Comparison of ENCODE assay signal across 15 cellular contexts in the genomic region with DNA sequence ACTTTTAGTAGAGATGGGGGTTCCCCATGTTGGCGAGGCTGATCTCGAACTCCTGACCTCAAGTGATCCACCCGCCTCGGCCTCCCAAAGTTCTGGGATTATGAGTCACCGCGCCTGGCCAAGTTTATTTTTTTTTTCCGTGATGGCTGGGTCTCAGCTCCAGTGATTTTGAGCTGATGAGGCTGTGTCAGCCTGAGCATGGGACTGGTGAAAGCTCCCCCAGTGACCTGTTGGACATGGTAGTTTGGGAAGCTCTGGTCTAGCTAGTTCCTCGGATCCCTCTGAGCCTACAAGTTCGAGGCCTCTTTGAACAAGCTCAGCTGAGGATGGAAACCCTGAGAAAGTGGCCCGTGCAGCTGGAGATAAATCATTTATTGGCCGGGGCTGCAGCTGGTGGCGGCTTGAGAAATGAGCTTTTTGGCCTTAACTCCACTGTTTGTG.
DNase-seq lines count a peak whose midpoint lies in the region; ATAC-seq and TF ChIP-seq lines count a peak whose summit lies in the region.
"Had no signal": no experiment of that assay in that cellular context is flagged by ENCODE, and none has a peak within 500 bp of the region (broad histone marks: within the 10 kb centered on the region; RNA-seq: fewer than 3 reads in every experiment).

No MANE protein-coding gene starts in this region.

- no peak for TF ChIP-seq EP300 in upper lobe of left lung (IDR thresholded peaks at IDR 0.05)

- DNase-seq in MG63 (peak; percentile 28), fibroblast of peridontal ligament (ENCODE audit: extremely low read depth) (peak; percentile 77), upper lobe of left lung (no peak), NCI-H1048 (lab: John Stamatoyannopoulos, UW) (no peak), foreskin keratinocyte (no peak)
- DNase-seq: activated CD4-positive, alpha-beta T cell treated with anti-CD3 and anti-CD28 coated beads, Interleukin-2, amount 50 U/mL, for 1 hour; activated naive CD4-positive, alpha-beta T cell treated with Interleukin-2 at 50 U/mL for 16 hours; Caco-2; effector CD8-positive, alpha-beta T cell; NCI-H1105; NCI-H82; trophoblast cell had no signal

- H3K9me3 ChIP-seq in MG63 = no peaks in the 10 kb centered on the region
- H3K9me3 ChIP-seq in muscle layer of duodenum (ENCODE audit: control insufficient read depth in 1 of 2, low read length in 2 of 2) = no peaks in the 10 kb centered on the region
- H3K9me3 ChIP-seq in upper lobe of left lung = no peaks in the 10 kb centered on the region

- peak overlapping the region; percentile 69 for H3K27ac ChIP-seq in muscle layer of duodenum (ENCODE audit: low read length)
- peak overlapping the region; percentile 69 to 88 (median 76) for H3K27ac ChIP-seq in upper lobe of left lung
- no peak overlapping the region for H3K27ac ChIP-seq in foreskin keratinocyte

- H3K27me3 ChIP-seq in MG63 (no peaks in the 10 kb centered on the region), muscle layer of duodenum (ENCODE audit: low read depth, low read length) (no peaks in the 10 kb centered on the region), upper lobe of left lung (no peaks in the 10 kb centered on the region), foreskin keratinocyte (no peaks in the 10 kb centered on the region)

- peak in 1 of 2 donors; percentile 73 for ATAC-seq in upper lobe of left lung (ENCODE audit: low FRiP score in 2 of 2)
- no peak for ATAC-seq in GM19351 (IDR thresholded peaks at IDR 0.05; ENCODE audit: unreplicated experiment)
- ATAC-seq in GM18505 (IDR thresholded peaks at IDR 0.05; ENCODE audit: unreplicated experiment) = no peak
- ATAC-seq in foreskin keratinocyte = no peak

- H3K4me3 ChIP-seq in MG63 (no peak overlapping the region), muscle layer of duodenum (ENCODE audit: low read depth in 1 of 2, low read length in 2 of 2) (no peak overlapping the region), upper lobe of left lung (no peak overlapping the region)

- H3K36me3 ChIP-seq in MG63 = no peaks in the 10 kb centered on the region
- no peaks in the 10 kb centered on the region for H3K36me3 ChIP-seq in muscle layer of duodenum (ENCODE audit: control insufficient read depth in 1 of 2, insufficient read depth in 2 of 2, low read length in 2 of 2)
- H3K36me3 ChIP-seq in upper lobe of left lung = no peaks in the 10 kb centered on the region

- H3K4me1 ChIP-seq in muscle layer of duodenum (ENCODE audit: control insufficient read depth in 1 of 2, insufficient read depth in 2 of 2, low read length in 2 of 2) = peaks cover 0 to 12% of the 10 kb centered on the region in 2 donors
- H3K4me1 ChIP-seq in upper lobe of left lung = peaks cover 20 to 39% (median 30%) of the 10 kb centered on the region in 4 donors
- no peaks in the 10 kb centered on the region for H3K4me1 ChIP-seq in foreskin keratinocyte
- H3K4me1 ChIP-seq: Caco-2 had no signal

- TF ChIP-seq CTCF in upper lobe of left lung (IDR thresholded peaks at IDR 0.05) = no peak
- TF ChIP-seq CTCF in foreskin keratinocyte (conservative IDR thresholded peaks at IDR 0.05) = no peak

- WGBS in upper lobe of left lung, 2 donors = 81 to 84% methylated on average over 12 of the region's 12 CpGs

- TF ChIP-seq POLR2A in upper lobe of left lung (IDR thresholded peaks at IDR 0.05) (no peak), GM18505 (IDR thresholded peaks at IDR 0.05; ENCODE audit: borderline replicate concordance, extremely low read depth, insufficient read depth, insufficient read length) (no peak)

Comparison
In these comparisons a context has a peak if more than half of its experiments do, and no peak if none do; other contexts are left out.
1. DNase-seq: peak in MG63 (single experiment) and fibroblast of peridontal ligament (single experiment); none in upper lobe of left lung (0 of 2), NCI-H1048 (single experiment) and foreskin keratinocyte (0 of 2).